Comparison of ENCODE assay signal across 8 cellular contexts in the genomic region with DNA sequence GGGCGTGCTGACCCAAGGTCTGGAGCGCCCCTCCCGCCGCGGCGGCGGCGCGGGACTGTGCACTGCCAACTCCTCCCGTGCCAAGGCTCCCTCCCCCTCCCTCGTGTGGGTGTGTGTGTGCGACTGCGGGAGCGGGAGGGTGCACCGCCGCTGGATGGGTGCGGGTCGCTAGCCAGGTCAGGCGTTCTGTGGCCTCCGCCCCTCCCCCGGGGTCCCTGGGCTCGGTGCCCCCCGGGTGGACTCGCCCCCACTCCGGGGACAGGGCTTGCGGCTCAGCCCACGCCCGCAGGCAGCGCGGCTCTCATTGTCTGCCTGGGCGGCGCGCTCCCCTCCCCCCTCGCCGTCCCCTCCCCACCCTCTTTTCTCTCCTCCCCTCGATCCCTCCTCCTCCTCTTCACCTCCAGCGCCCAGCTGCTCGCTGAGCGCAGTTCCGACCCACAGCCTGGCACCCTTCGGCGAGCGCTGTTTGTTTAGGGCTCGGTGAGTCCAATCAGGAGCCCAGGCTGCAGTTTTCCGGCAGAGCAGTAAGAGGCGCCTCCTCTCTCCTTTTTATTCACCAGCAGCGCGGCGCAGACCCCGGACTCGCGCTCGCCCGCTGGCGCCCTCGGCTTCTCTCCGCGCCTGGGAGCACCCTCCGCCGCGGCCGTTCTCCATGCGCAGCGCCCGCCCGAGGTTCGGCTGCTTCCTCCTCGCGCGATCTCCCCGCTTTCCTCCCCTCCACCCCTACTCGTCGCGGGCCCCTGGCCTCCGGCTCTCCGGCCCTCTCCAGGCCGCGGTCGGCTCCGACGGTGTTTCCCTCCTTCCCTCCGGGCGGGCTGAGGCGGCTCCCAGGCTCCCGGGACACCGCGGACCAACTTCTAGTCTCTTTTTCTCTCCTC. TPM values are rescaled to one million over a fixed set of nuclear protein-coding genes. Genes with fewer than 3 reads are reported as not detected.
A peak's percentile ranks its signal among the peaks of the same experiment; 100 is the strongest.
DNase-seq lines count a peak whose midpoint lies in the region; ATAC-seq and TF ChIP-seq lines count a peak whose summit lies in the region.

Gene GATA6 (plus strand): TSS at position 579 of the 878 bp plus-strand sequence. CDS start 1,556 bp downstream, outside the sequence.

- intact Hi-C loops in colonic mucosa (cut with DNase I) (loop anchor here (5.0 to 10.0 kb wide), 3 partner anchors 64 to 172 kb away; no protein-coding TSS in a partner anchor), left colon (cut with DNase I, micrococcal nuclease) (loop anchor here in 1 of 2 donors (10.0 kb wide), 1 partner anchor 506 kb away; no protein-coding TSS in a partner anchor)

- ATAC-seq in left colon: peak; percentile 71
- peak; percentile 73 for ATAC-seq in stimulated activated naive CD8-positive, alpha-beta T cell treated with anti-CD3 and anti-CD28 coated beads, Interleukin-15, Interleukin-2, amounts not matched to agents 100 U/mL and 50 U/mL, for 24 hours
- no peak for ATAC-seq in HG03045 (IDR thresholded peaks at IDR 0.05; ENCODE audit: unreplicated experiment)

- H3K36me3 ChIP-seq in MG63 (peaks cover 23% of the 10 kb centered on the region), colonic mucosa (no peaks in the 10 kb centered on the region)

- peak within 1 kb of the TSS; percentile 22 for H3K4me3 ChIP-seq in GM12875 (ENCODE audit: low read depth, low read length)
- H3K4me3 ChIP-seq in MG63: peak within 1 kb of the TSS; percentile 83
- H3K4me3 ChIP-seq in colonic mucosa: peak within 1 kb of the TSS; percentile 82

- H3K9ac ChIP-seq in colonic mucosa (ENCODE audit: low read depth in 2 of 2, low read length in 2 of 2): peak within 1 kb of the TSS; percentile 94 to 97

- DNase-seq in A172 (ENCODE audit: low spot score) (peak; percentile 81), MG63 (peak; percentile 91), T follicular helper cell (ENCODE audit: low read depth) (peak; percentile 13), colonic mucosa (peak; percentile 94), left colon (peak; percentile 89 to 94)
- DNase-seq in stimulated activated naive CD8-positive, alpha-beta T cell treated with anti-CD3 and anti-CD28 coated beads, Interleukin-15, Interleukin-2, amounts not matched to agents 100 U/mL and 50 U/mL, for 24 hours: peak; percentile 56

- no peaks in the 10 kb centered on the region for H3K4me1 ChIP-seq in colonic mucosa

- H3K27me3 ChIP-seq in MG63: 0 out of 2 replicates have a peak, but pooled peaks cover 7% of the 10 kb centered on the region
- peaks cover 28% of the 10 kb centered on the region for H3K27me3 ChIP-seq in colonic mucosa

- no peaks in the 10 kb centered on the region for H3K9me3 ChIP-seq in MG63
- H3K9me3 ChIP-seq in colonic mucosa: no peaks in the 10 kb centered on the region

- H3K27ac ChIP-seq in colonic mucosa: peak within 1 kb of the TSS; percentile 92

- no peak; the same call in 1 of the 2 replicates for TF ChIP-seq CTCF in GM12875 (IDR thresholded peaks at IDR 0.05; ENCODE audit: borderline replicate concordance, insufficient read depth, low read depth, low read length)
- peak; percentile 6 for TF ChIP-seq CTCF in colonic mucosa (IDR thresholded peaks at IDR 0.05)

RNA-seq across cellular contexts. Expression of gene GATA6, which starts in this region (rescaled TPM):
- 3.9 and 4.3 TPM in 2 replicates for total RNA-seq in A172 (2014; rRNA removed; shearing (Covaris generic))
- total RNA-seq in MG63 (2014; rRNA removed; shearing (Covaris generic); ENCODE audit: low replicate concordance): 34.0 and 42.3 TPM in 2 replicates
- total RNA-seq in colonic mucosa (10 to 100 TPM; 52.7 to 61.3 TPM), left colon (10 to 100 TPM; 46.1 to 57.8 TPM)

Comparison
In these comparisons a context has a peak if more than half of its experiments do, and no peak if none do; other contexts are left out.
1. DNase-seq: peak in every context shown above with its lines; median percentile 94 in colonic mucosa; 92 in left colon; 91 in MG63; 81 in A172; 56 in stimulated activated naive CD8-positive, alpha-beta T cell treated with anti-CD3 and anti-CD28 coated beads, Interleukin-15, Interleukin-2, amounts not matched to agents 100 U/mL and 50 U/mL, for 24 hours; 13 in T follicular helper cell.
2. H3K4me3 ChIP-seq: peak in every context shown above with its lines; median percentile 83 in MG63; 82 in colonic mucosa; 22 in GM12875.